In the genomic region with DNA sequence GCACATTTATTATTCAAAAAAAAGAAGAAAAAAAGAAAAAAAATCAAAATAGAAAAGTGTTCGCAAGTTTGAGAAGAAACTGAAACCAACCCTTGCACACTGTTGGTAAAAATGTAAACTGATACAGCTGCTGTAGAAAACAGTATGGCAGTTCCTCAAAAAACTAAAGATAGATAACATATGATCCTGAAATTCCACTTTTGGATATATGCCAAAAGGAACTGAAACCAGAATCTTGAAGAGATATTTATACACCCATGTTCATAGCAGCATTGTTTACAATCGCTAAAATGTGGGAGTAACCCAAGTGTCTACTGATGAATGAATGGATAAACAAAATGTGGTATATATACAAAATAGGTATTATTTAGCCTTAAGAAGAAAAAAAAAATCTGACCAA, we compare ENCODE assay signal across 26 cellular contexts.
DNase-seq lines count a peak whose midpoint lies in the region; ATAC-seq lines count a peak whose summit lies in the region.
"Had no signal": no experiment of that assay in that cellular context is flagged by ENCODE, and none has a peak within 500 bp of the region (broad histone marks: within the 10 kb centered on the region; RNA-seq: fewer than 3 reads in every experiment).

No MANE protein-coding gene starts in this region.

- no peak overlapping the region for H2AFZ ChIP-seq in neuronal stem cell (ENCODE audit: low read length)
- H2AFZ ChIP-seq: neural progenitor cell had no signal

- no peak overlapping the region for H3K4me3 ChIP-seq in neuronal stem cell (ENCODE audit: low read length in 2 of 2)
- H3K4me3 ChIP-seq: colonic mucosa, esophagus muscularis mucosa, neural progenitor cell, Peyer's patch had no signal

- H3K36me3 Mint-ChIP-seq in stimulated activated naive B cell treated with anti-CD40 and anti-IgM and Interleukin-4, amounts not matched to agents 10 μg/mL and 1 μg/mL and 100 μg/mL, for 72 hours = peaks cover 49 to 76% of the 10 kb centered on the region in 2 donors

- no peak overlapping the region for H3K4me2 ChIP-seq in neuronal stem cell (ENCODE audit: insufficient read depth, low read length, poor library complexity, severe bottlenecking)
- H3K4me2 ChIP-seq: neural progenitor cell had no signal

- no peak overlapping the region for H2BK5ac ChIP-seq in neuronal stem cell (ENCODE audit: low read length)

- no peak overlapping the region for H4K91ac ChIP-seq in neuronal stem cell (ENCODE audit: low read depth, low read length, poor library complexity)

- H2AK5ac ChIP-seq in neuronal stem cell (ENCODE audit: low read depth, low read length) = no peak overlapping the region

- H2BK120ac ChIP-seq in neuronal stem cell (ENCODE audit: low read depth, low read length) = no peak overlapping the region

- WGBS in neuronal stem cell (ENCODE audit: extremely low coverage in 2 of 2, insufficient read length in 2 of 2, insufficient replicate concordance in 1 of 2), 2 donors = no CpG with 5 or more reads among the region's 2 CpGs

- H3K27me3 Mint-ChIP-seq in stimulated activated naive B cell treated with anti-CD40 and anti-IgM and Interleukin-4, amounts not matched to agents 10 μg/mL and 1 μg/mL and 100 μg/mL, for 72 hours = no peaks in the 10 kb centered on the region
- H3K27me3 Mint-ChIP-seq: B cell, progenitor cell of endocrine pancreas had no signal

- no peaks in the 10 kb centered on the region for H3K27me3 ChIP-seq in neuronal stem cell (ENCODE audit: control insufficient read depth in 3 of 3, insufficient read depth in 3 of 3, low read depth in 1 of 3, low read length in 3 of 3)
- H3K27me3 ChIP-seq: colonic mucosa, esophagus muscularis mucosa, neural progenitor cell, Peyer's patch had no signal

- H2BK15ac ChIP-seq in neuronal stem cell (ENCODE audit: low read length) = no peak overlapping the region

- H3K9me3 ChIP-seq in neuronal stem cell (replicated peaks in 1 of 2; ENCODE audit: control insufficient read depth in 2 of 2, insufficient read depth in 1 of 2, low read depth in 1 of 2, low read length in 2 of 2) = peaks cover 6 to 13% of the 10 kb centered on the region in 2 donors
- H3K9me3 ChIP-seq: colonic mucosa, Peyer's patch had no signal

- H3K14ac ChIP-seq in neuronal stem cell (ENCODE audit: low read length) = no peak overlapping the region

- peaks cover 6 to 22% of the 10 kb centered on the region in 2 donors for H3K9me3 Mint-ChIP-seq in stimulated activated naive B cell treated with anti-CD40 and anti-IgM and Interleukin-4, amounts not matched to agents 10 μg/mL and 1 μg/mL and 100 μg/mL, for 72 hours

- ATAC-seq in stimulated activated naive B cell treated with anti-CD40 and anti-IgM and Interleukin-4, amounts not matched to agents 10 μg/mL and 1 μg/mL and 100 μg/mL, for 72 hours (replicated peaks) = no peak
- ATAC-seq: activated T-cell treated with anti-CD3 and anti-CD28 coated beads, Interleukin-2, amount 50 U/mL, for 72 hours had no signal

- DNase-seq in NOMO-1 treated with DMSO at 0.1 percent for 48 hours (lab: John Stamatoyannopoulos, UW; ENCODE audit: unreplicated experiment) (peak; percentile 28), NOMO-1 treated with dmso at 0.1 percent for 144 hours (lab: John Stamatoyannopoulos, UW; ENCODE audit: unreplicated experiment) (no peak), RPMI7951 (ENCODE audit: low read depth) (peak; percentile 11), globus pallidus (ENCODE audit: low spot score) (peak; percentile 11), neuronal stem cell (ENCODE audit: low spot score) (no peak), NCI-H510A (lab: John Stamatoyannopoulos, UW) (no peak), dermis blood vessel endothelial cell (no peak)
- DNase-seq in stimulated activated naive B cell treated with anti-CD40 and anti-IgM and Interleukin-4, amounts not matched to agents 10 μg/mL and 1 μg/mL and 100 μg/mL, for 72 hours = no peak
- DNase-seq: activated CD4-positive, alpha-beta T cell treated with anti-CD3 and anti-CD28 coated beads for 48 hours; activated naive CD4-positive, alpha-beta T cell treated with Interleukin-2 at 50 U/mL for 16 hours; activated T-cell treated with anti-CD3 and anti-CD28 coated beads, Interleukin-2, amount 50 U/mL, for 72 hours; amniotic stem cell; colonic mucosa; DMS79 treated with DMSO at 0.1 percent for 48 hours; endodermal cell; GOT3; NCI-H1092; NCI-H187 treated with DMSO at 0.1 percent for 48 hours; NCI-H226; Peyer's patch; substantia nigra had no signal

- H3K27ac Mint-ChIP-seq in stimulated activated naive B cell treated with anti-CD40 and anti-IgM and Interleukin-4, amounts not matched to agents 10 μg/mL and 1 μg/mL and 100 μg/mL, for 72 hours = peak overlapping the region; percentile 6
- H3K27ac Mint-ChIP-seq: activated T-cell treated with anti-CD3 and anti-CD28 coated beads, Interleukin-2, amount 50 U/mL, for 72 hours; B cell; endodermal cell; neural progenitor cell; progenitor cell of endocrine pancreas; T-helper 1 cell treated with Interleukin-12 subunit alpha and Interleukin-12 subunit beta and Interleukin-4 antibody, amounts not matched to agents 30 μg/mL and 1 μg/mL, for 36 hours had no signal

- peaks cover 9 to 19% of the 10 kb centered on the region in 2 donors for H3K36me3 ChIP-seq in neuronal stem cell (replicated peaks in 1 of 2; ENCODE audit: control insufficient read depth in 2 of 2, insufficient read depth in 2 of 2, low read length in 2 of 2)
- H3K36me3 ChIP-seq: colonic mucosa, neural progenitor cell, Peyer's patch had no signal

- no peak overlapping the region for H3K23ac ChIP-seq in neuronal stem cell (ENCODE audit: low read depth, low read length, poor library complexity)

- H4K8ac ChIP-seq in neuronal stem cell (ENCODE audit: low read depth, low read length) = no peak overlapping the region

- no peak overlapping the region for H2BK12ac ChIP-seq in neuronal stem cell (ENCODE audit: low read length)

- H3K4ac ChIP-seq in neuronal stem cell (ENCODE audit: low read length) = no peak overlapping the region

- peaks cover 2% of the 10 kb centered on the region for H3K79me1 ChIP-seq in neuronal stem cell (ENCODE audit: low read depth, low read length)

- H3K9ac ChIP-seq in neuronal stem cell (ENCODE audit: low read depth, low read length, poor library complexity) = no peak overlapping the region
- H3K9ac ChIP-seq: neural progenitor cell had no signal

- no peaks in the 10 kb centered on the region for H3K4me1 ChIP-seq in neuronal stem cell (ENCODE audit: control insufficient read depth in 2 of 2, insufficient read depth in 1 of 2, low read depth in 1 of 2, low read length in 2 of 2)
- H3K4me1 ChIP-seq: colonic mucosa, neural progenitor cell had no signal

- no peak overlapping the region for H3K4me3 Mint-ChIP-seq in stimulated activated naive B cell treated with anti-CD40 and anti-IgM and Interleukin-4, amounts not matched to agents 10 μg/mL and 1 μg/mL and 100 μg/mL, for 72 hours
- H3K4me3 Mint-ChIP-seq: activated T-cell treated with anti-CD3 and anti-CD28 coated beads, Interleukin-2, amount 50 U/mL, for 72 hours; B cell; endodermal cell; neural progenitor cell; T-helper 1 cell treated with Interleukin-12 subunit alpha and Interleukin-12 subunit beta and Interleukin-4 antibody, amounts not matched to agents 30 μg/mL and 1 μg/mL, for 36 hours had no signal

- H3K4me1 Mint-ChIP-seq in stimulated activated naive B cell treated with anti-CD40 and anti-IgM and Interleukin-4, amounts not matched to agents 10 μg/mL and 1 μg/mL and 100 μg/mL, for 72 hours = peaks cover 0 to 6% of the 10 kb centered on the region in 2 donors
- H3K4me1 Mint-ChIP-seq: endodermal cell, neural progenitor cell had no signal

- H3K18ac ChIP-seq in neuronal stem cell (ENCODE audit: low read length) = no peak overlapping the region

- H3K27ac ChIP-seq in neuronal stem cell (replicated peaks; ENCODE audit: low read length) = no peak overlapping the region
- H3K27ac ChIP-seq: colonic mucosa, esophagus muscularis mucosa, neural progenitor cell, Peyer's patch had no signal

Comparison
In these comparisons a context has a peak if more than half of its experiments do, and no peak if none do; other contexts are left out.
1. DNase-seq: peak in NOMO-1 treated with DMSO at 0.1 percent for 48 hours (single experiment), RPMI7951 (single experiment) and globus pallidus (single experiment); none in NOMO-1 treated with dmso at 0.1 percent for 144 hours (single experiment), stimulated activated naive B cell treated with anti-CD40 and anti-IgM and Interleukin-4, amounts not matched to agents 10 μg/mL and 1 μg/mL and 100 μg/mL, for 72 hours (single experiment), neuronal stem cell (single experiment), NCI-H510A (single experiment) and dermis blood vessel endothelial cell (single experiment).